1 cellular context compared by ENCODE assay signal in the genomic region with DNA sequence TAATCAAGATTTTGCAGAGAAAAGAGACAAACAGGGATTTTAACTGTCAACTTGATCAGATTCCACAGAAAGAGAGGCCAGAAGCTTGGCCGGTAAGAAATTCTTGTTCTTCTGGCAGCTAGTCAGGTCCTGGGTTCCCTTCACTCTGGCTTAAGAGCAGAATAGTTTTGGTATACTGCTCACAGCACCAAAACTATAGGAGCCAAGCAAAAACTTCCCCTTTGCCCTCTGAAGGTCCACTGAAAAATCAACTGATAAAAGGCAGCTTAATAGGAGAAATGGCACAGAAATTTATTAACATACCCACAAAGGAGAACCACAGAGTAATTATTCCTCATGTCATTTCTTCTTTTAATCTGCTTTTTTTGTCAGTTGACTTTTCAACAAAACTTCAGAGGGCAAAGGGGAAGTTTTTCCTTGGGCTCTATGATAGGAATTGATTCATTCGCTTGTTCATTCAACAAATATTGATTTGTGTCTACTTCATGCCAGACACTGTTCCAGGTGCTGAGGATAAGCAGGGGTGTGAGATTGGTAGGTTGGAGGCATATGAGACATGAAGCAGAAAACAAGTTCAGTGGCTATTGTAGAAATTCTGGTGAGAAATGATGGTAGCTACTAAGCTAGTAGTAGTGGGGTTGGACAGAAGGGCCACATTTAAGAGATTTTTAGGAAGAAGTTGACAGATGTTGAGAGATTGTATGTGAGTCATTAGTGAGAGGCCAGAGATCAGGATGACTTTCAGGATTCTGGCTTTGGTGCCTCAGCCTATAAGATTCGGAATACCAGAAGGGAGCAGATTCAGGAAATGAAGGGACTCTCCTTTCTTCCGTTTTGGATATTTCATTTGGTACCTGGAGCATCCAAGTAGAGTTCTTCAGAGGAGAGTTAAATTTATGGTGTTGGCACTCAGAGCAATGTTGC.
TF ChIP-seq lines count a peak whose summit lies in the region.

No MANE protein-coding gene starts in this region.

TF ChIP-seq in GM12878, 131 proteins besides CTCF, POLR2A, EP300 and RAD21:
- TF ChIP-seq NFXL1 (IDR thresholded peaks at IDR 0.05; ENCODE audit: borderline replicate concordance), result no peak
- no peak for TF ChIP-seq USF2 (IDR thresholded peaks at IDR 0.05; ENCODE audit: borderline replicate concordance, low read depth, low read length)
- no peak for TF ChIP-seq JUND (IDR thresholded peaks at IDR 0.05; ENCODE audit: low read depth, low read length)
- TF ChIP-seq SKIL (IDR thresholded peaks at IDR 0.05; ENCODE audit: low read depth, poor library complexity, severe bottlenecking), result no peak
- TF ChIP-seq EZH2 (IDR thresholded peaks at IDR 0.05; ENCODE audit: borderline replicate concordance, control insufficient read depth, low read depth, low read length), result no peak
- TF ChIP-seq, protein P1, sequence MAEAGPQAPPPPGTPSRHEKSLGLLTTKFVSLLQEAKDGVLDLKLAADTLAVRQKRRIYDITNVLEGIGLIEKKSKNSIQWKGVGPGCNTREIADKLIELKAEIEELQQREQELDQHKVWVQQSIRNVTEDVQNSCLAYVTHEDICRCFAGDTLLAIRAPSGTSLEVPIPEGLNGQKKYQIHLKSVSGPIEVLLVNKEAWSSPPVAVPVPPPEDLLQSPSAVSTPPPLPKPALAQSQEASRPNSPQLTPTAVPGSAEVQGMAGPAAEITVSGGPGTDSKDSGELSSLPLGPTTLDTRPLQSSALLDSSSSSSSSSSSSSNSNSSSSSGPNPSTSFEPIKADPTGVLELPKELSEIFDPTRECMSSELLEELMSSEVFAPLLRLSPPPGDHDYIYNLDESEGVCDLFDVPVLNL (IDR thresholded peaks at IDR 0.05; ENCODE audit: low read depth, low read length), result no peak
- TF ChIP-seq, protein P2, sequence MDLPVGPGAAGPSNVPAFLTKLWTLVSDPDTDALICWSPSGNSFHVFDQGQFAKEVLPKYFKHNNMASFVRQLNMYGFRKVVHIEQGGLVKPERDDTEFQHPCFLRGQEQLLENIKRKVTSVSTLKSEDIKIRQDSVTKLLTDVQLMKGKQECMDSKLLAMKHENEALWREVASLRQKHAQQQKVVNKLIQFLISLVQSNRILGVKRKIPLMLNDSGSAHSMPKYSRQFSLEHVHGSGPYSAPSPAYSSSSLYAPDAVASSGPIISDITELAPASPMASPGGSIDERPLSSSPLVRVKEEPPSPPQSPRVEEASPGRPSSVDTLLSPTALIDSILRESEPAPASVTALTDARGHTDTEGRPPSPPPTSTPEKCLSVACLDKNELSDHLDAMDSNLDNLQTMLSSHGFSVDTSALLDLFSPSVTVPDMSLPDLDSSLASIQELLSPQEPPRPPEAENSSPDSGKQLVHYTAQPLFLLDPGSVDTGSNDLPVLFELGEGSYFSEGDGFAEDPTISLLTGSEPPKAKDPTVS (IDR thresholded peaks at IDR 0.05; ENCODE audit: low read depth, low read length), result no peak
- no peak for TF ChIP-seq PML (IDR thresholded peaks at IDR 0.05; ENCODE audit: low read length)
- TF ChIP-seq ATF3 (IDR thresholded peaks at IDR 0.05; ENCODE audit: borderline replicate concordance, extremely low read depth, low read depth, low read length), result no peak
- no peak for TF ChIP-seq BHLHE40 (IDR thresholded peaks at IDR 0.05; ENCODE audit: borderline replicate concordance in 1 of 2, low read depth in 2 of 2, low read length in 1 of 2)
- TF ChIP-seq TBL1XR1 (IDR thresholded peaks at IDR 0.05; ENCODE audit: low read depth, low read length), result no peak
- TF ChIP-seq, protein P3, sequence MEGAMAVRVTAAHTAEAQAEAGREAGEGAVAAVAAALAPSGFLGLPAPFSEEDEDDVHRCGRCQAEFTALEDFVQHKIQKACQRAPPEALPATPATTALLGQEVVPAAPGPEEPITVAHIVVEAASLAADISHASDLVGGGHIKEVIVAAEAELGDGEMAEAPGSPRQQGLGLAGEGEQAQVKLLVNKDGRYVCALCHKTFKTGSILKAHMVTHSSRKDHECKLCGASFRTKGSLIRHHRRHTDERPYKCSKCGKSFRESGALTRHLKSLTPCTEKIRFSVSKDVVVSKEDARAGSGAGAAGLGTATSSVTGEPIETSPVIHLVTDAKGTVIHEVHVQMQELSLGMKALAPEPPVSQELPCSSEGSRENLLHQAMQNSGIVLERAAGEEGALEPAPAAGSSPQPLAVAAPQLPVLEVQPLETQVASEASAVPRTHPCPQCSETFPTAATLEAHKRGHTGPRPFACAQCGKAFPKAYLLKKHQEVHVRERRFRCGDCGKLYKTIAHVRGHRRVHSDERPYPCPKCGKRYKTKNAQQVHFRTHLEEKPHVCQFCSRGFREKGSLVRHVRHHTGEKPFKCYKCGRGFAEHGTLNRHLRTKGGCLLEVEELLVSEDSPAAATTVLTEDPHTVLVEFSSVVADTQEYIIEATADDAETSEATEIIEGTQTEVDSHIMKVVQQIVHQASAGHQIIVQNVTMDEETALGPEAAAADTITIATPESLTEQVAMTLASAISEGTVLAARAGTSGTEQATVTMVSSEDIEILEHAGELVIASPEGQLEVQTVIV (IDR thresholded peaks at IDR 0.05; ENCODE audit: borderline replicate concordance, partially characterized antibody), result no peak
- no peak for TF ChIP-seq SMAD5 (IDR thresholded peaks at IDR 0.05; ENCODE audit: low read depth)
- no peak for TF ChIP-seq ZNF24 (IDR thresholded peaks at IDR 0.05)
